Comparison of ENCODE assay signal across 8 cellular contexts in the genomic region with DNA sequence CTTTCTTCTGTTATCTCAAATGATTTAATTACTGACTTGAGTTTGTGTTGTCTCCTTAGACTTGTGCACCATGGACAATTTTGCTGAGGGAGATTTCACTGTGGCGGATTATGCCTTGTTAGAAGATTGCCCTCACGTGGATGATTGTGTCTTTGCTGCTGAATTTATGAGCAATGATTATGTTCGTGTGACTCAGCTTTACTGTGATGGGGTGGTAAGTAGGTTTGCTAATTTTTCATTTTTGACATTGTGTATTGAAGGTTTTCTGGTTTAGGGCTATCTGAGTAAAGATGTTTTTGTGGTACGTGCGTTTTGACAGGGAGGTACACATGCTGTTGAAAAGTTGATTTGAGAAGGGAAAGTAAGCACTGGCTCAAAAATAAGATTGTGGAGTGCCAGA. TPM values are rescaled to one million over a fixed set of nuclear protein-coding genes. Genes with fewer than 3 reads are reported as not detected.
DNase-seq lines count a peak whose midpoint lies in the region; ATAC-seq and TF ChIP-seq lines count a peak whose summit lies in the region.

No MANE protein-coding gene starts in this region.

- TF ChIP-seq CTCF in AG10803 (conservative IDR thresholded peaks at IDR 0.05; ENCODE audit: low read length): peak; percentile 54

- peak overlapping the region; percentile 45 for H3K9ac ChIP-seq in adipocyte (ENCODE audit: low read length)

- peaks cover 11% of the 10 kb centered on the region for H3K36me3 Mint-ChIP-seq in activated naive CD8-positive, alpha-beta T cell treated with anti-CD3 and anti-CD28 coated beads for 36 hours

- H3K4me3 Mint-ChIP-seq in activated naive CD8-positive, alpha-beta T cell treated with anti-CD3 and anti-CD28 coated beads for 36 hours: no peak overlapping the region

- H3K4me1 ChIP-seq in adipocyte (ENCODE audit: control insufficient read depth, insufficient read depth, low read length): peaks cover 25% of the 10 kb centered on the region

- ATAC-seq in HG03469 (IDR thresholded peaks at IDR 0.05; ENCODE audit: unreplicated experiment): no peak

- H3K27ac Mint-ChIP-seq in activated naive CD8-positive, alpha-beta T cell treated with anti-CD3 and anti-CD28 coated beads for 36 hours: no peak overlapping the region

- H3K27me3 ChIP-seq in adipocyte (replicated peaks; ENCODE audit: control insufficient read depth, insufficient read depth, low read length): no peaks in the 10 kb centered on the region
- no peaks in the 10 kb centered on the region for H3K27me3 ChIP-seq in MG63

- H3K36me3 ChIP-seq in adipocyte (ENCODE audit: control insufficient read depth, insufficient read depth, low read length, severe bottlenecking): peaks cover 19% of the 10 kb centered on the region
- H3K36me3 ChIP-seq in MG63: peaks cover 15% of the 10 kb centered on the region

- DNase-seq in AG10803 (ENCODE audit: low read depth) (peak; percentile 57), HS-5 (ENCODE audit: low read depth) (peak; percentile 46), adipocyte (ENCODE audit: low read depth) (peak; percentile 52), kidney tubule cell (ENCODE audit: low spot score) (peak; percentile 29), HuH-7 (ENCODE audit: low spot score) (no peak), MG63 (no peak)
- no peak for DNase-seq in activated naive CD8-positive, alpha-beta T cell treated with anti-CD3 and anti-CD28 coated beads for 36 hours

- peaks cover 10% of the 10 kb centered on the region for H3K4me1 Mint-ChIP-seq in activated naive CD8-positive, alpha-beta T cell treated with anti-CD3 and anti-CD28 coated beads for 36 hours

- no peaks in the 10 kb centered on the region for H3K9me3 Mint-ChIP-seq in activated naive CD8-positive, alpha-beta T cell treated with anti-CD3 and anti-CD28 coated beads for 36 hours

- no peaks in the 10 kb centered on the region for H3K27me3 Mint-ChIP-seq in activated naive CD8-positive, alpha-beta T cell treated with anti-CD3 and anti-CD28 coated beads for 36 hours

- H3K4me3 ChIP-seq in AG10803 (ENCODE audit: low read length) (no peak overlapping the region), adipocyte (ENCODE audit: low read length) (no peak overlapping the region), MG63 (no peak overlapping the region)

- H3K9me3 ChIP-seq in adipocyte (ENCODE audit: control insufficient read depth, low read length) (no peaks in the 10 kb centered on the region), MG63 (no peaks in the 10 kb centered on the region)

RNA-seq across cellular contexts. Expression of a gene that starts 14.1 kb away (rescaled TPM):
- 10 to 100 TPM; 59.1 to 61.2 TPM for total RNA-seq in activated naive CD8-positive, alpha-beta T cell treated with anti-CD3 and anti-CD28 coated beads for 36 hours
- total RNA-seq in MG63 (2014; rRNA removed; shearing (Covaris generic); ENCODE audit: low replicate concordance): 61.0 and 130 TPM in 2 replicates

RNA-seq across cellular contexts. Expression of a gene that starts 14.3 kb away (rescaled TPM):
- 10 to 100 TPM; 25.1 to 25.9 TPM for total RNA-seq in activated naive CD8-positive, alpha-beta T cell treated with anti-CD3 and anti-CD28 coated beads for 36 hours
- 35.8 and 47.6 TPM in 2 replicates for total RNA-seq in MG63 (2014; rRNA removed; shearing (Covaris generic); ENCODE audit: low replicate concordance)

Comparison
In these comparisons a context has a peak if more than half of its experiments do, and no peak if none do; other contexts are left out.
1. DNase-seq: peak in AG10803 (single experiment), HS-5 (single experiment), adipocyte (single experiment) and kidney tubule cell (single experiment); none in activated naive CD8-positive, alpha-beta T cell treated with anti-CD3 and anti-CD28 coated beads for 36 hours (single experiment), HuH-7 (single experiment) and MG63 (single experiment).